15 cellular contexts compared by ENCODE assay signal in genomic region chr10:3217853-3218252, GRCh38. TPM values are rescaled to one million over a fixed set of nuclear protein-coding genes. Genes with fewer than 3 reads are reported as not detected.
DNase-seq lines count a peak whose midpoint lies in the region; ATAC-seq, FAIRE-seq and TF ChIP-seq lines count a peak whose summit lies in the region.
"Had no signal": no experiment of that assay in that cellular context is flagged by ENCODE, and none has a peak within 500 bp of the region (broad histone marks: within the 10 kb centered on the region; RNA-seq: fewer than 3 reads in every experiment).

No MANE protein-coding gene starts in this region.

- ATAC-seq in K562, result 0 out of 3 replicates have a peak, but pooled peaks have one; percentile 41
- no peak for ATAC-seq in left lung
- ATAC-seq: GM12878 had no signal

- no peak overlapping the region for H2BK5ac ChIP-seq in mesenchymal stem cell (ENCODE audit: low read depth, low read length, poor library complexity, severe bottlenecking)

- H4K91ac ChIP-seq in mesenchymal stem cell (ENCODE audit: low read length), result peak overlapping the region; percentile 66

- H3K23ac ChIP-seq in mesenchymal stem cell (ENCODE audit: low read length in 2 of 2), result no peak overlapping the region

- H2AFZ ChIP-seq in K562 (ENCODE audit: low read depth, low read length), result no peak overlapping the region
- no peak overlapping the region for H2AFZ ChIP-seq in mesenchymal stem cell (ENCODE audit: low read depth, low read length)

- 0% methylated on average over 12 of the region's 12 CpGs for WGBS in K562 (ENCODE audit: insufficient coverage, low coverage, missing lambda C conversion rate)
- 82% methylated on average over 9 of the region's 12 CpGs for WGBS in mesenchymal stem cell

- H4K20me1 ChIP-seq in K562 (replicated peaks; ENCODE audit: control insufficient read depth, insufficient read depth, low read length), result no peaks in the 10 kb centered on the region
- H4K20me1 ChIP-seq: BLaER1 had no signal

- no peak overlapping the region for H3K14ac ChIP-seq in mesenchymal stem cell (ENCODE audit: low read length in 2 of 2)

- H3K9me3 Mint-ChIP-seq in activated CD4-positive, alpha-beta memory T cell treated with anti-CD3 and anti-CD28 coated beads for 36 hours, result no peaks in the 10 kb centered on the region

- H3K27ac ChIP-seq in K562 (ENCODE audit: extremely low read depth, low read depth, low read length) (no peak overlapping the region), mesenchymal stem cell (ENCODE audit: low read length, poor library complexity, severe bottlenecking) (no peak overlapping the region), left lung (no peak overlapping the region)
- H3K27ac ChIP-seq: 22Rv1, A549, BLaER1 had no signal

- H3K79me1 ChIP-seq in mesenchymal stem cell (replicated peaks; ENCODE audit: low read length, poor library complexity, severe bottlenecking), result no peaks in the 10 kb centered on the region

- H3K9me3 ChIP-seq in K562 (replicated peaks; ENCODE audit: control insufficient read depth, insufficient read depth, low read depth, low read length), result no peaks in the 10 kb centered on the region
- no peaks in the 10 kb centered on the region for H3K9me3 ChIP-seq in mesenchymal stem cell (ENCODE audit: control insufficient read depth, low read length)
- no peaks in the 10 kb centered on the region for H3K9me3 ChIP-seq in left lung
- H3K9me3 ChIP-seq: A549, BLaER1 had no signal

- H3K4me1 ChIP-seq in K562 (replicated peaks in 1 of 2; ENCODE audit: control insufficient read depth in 2 of 2, insufficient read depth in 2 of 2, low read length in 2 of 2), result no peaks in the 10 kb centered on the region; a peak in 1 of 5 replicates
- peaks cover 4% of the 10 kb centered on the region for H3K4me1 ChIP-seq in mesenchymal stem cell (ENCODE audit: control insufficient read depth, insufficient read depth, low read depth, low read length)
- H3K4me1 ChIP-seq in left lung, result no peaks in the 10 kb centered on the region
- H3K4me1 ChIP-seq: A549 had no signal

- H3K9ac ChIP-seq in K562 (ENCODE audit: insufficient read depth in 1 of 2, low read depth in 2 of 2, low read length in 2 of 2), result no peak overlapping the region
- H3K9ac ChIP-seq in mesenchymal stem cell (ENCODE audit: low read length), result no peak overlapping the region
- H3K9ac ChIP-seq: BLaER1 had no signal

- no peaks in the 10 kb centered on the region for H3K27me3 Mint-ChIP-seq in activated CD4-positive, alpha-beta memory T cell treated with anti-CD3 and anti-CD28 coated beads for 36 hours

- CTCF ChIA-PET in K562 (lab: Yijun Ruan, JAX; ENCODE audit: low intra/inter-chr PET ratio), result no interaction called here
- CTCF ChIA-PET in activated CD4-positive, alpha-beta memory T cell treated with anti-CD3 and anti-CD28 coated beads for 36 hours (lab: Charles Lee), result interaction anchor here (0.5 to 1.7 kb wide), 2 partner anchors 21 to 25 kb away, joined by 3 to 4 read pairs; no protein-coding TSS in a partner anchor

- no peak for TF ChIP-seq EP300 in K562 (IDR thresholded peaks at IDR 0.05; ENCODE audit: low read length)

- no peaks in the 10 kb centered on the region for H3K36me3 ChIP-seq in K562 (ENCODE audit: control insufficient read depth, insufficient read depth, low read length)
- no peaks in the 10 kb centered on the region for H3K36me3 ChIP-seq in mesenchymal stem cell (ENCODE audit: control insufficient read depth in 1 of 2, insufficient read depth in 2 of 2, low read depth in 1 of 2, low read length in 2 of 2)
- H3K36me3 ChIP-seq in left lung, result no peaks in the 10 kb centered on the region
- H3K36me3 ChIP-seq: BLaER1 had no signal

- H3K27ac Mint-ChIP-seq in activated CD4-positive, alpha-beta memory T cell treated with anti-CD3 and anti-CD28 coated beads for 36 hours, result no peak overlapping the region
- H3K27ac Mint-ChIP-seq: CD14-positive monocyte; CD4-positive, alpha-beta memory T cell had no signal

- H3K4me2 ChIP-seq in K562 (ENCODE audit: insufficient read depth, low read length) (no peak overlapping the region), mesenchymal stem cell (ENCODE audit: low read length, poor library complexity, severe bottlenecking) (no peak overlapping the region)
- H3K4me2 ChIP-seq: A549, BLaER1 had no signal

- peak; percentile 19 for DNase-seq in activated CD8-positive, alpha-beta memory T cell treated with anti-CD3 and anti-CD28 coated beads for 24 hours
- DNase-seq in activated CD8-positive, alpha-beta memory T cell treated with anti-CD3 and anti-CD28 coated beads, Interleukin-2, amount 50 U/mL, for 4 hours, result no peak
- DNase-seq in K562 (ENCODE audit: extremely low read depth in 1 of 4, low spot score in 3 of 4) (no peak), mesenchymal stem cell (no peak), NCI-H2029 treated with DMSO at 0.1 percent for 48 hours (lab: John Stamatoyannopoulos, UW) (no peak), left lung (no peak)
- DNase-seq in activated CD4-positive, alpha-beta memory T cell treated with anti-CD3 and anti-CD28 coated beads for 36 hours, result no peak
- DNase-seq: CD4-positive, alpha-beta memory T cell; DND-41 had no signal

- H3K4me1 Mint-ChIP-seq in activated CD4-positive, alpha-beta memory T cell treated with anti-CD3 and anti-CD28 coated beads for 36 hours (ENCODE audit: low read depth), result no peaks in the 10 kb centered on the region
- H3K4me1 Mint-ChIP-seq: CD14-positive monocyte had no signal

- no peak overlapping the region for H2BK15ac ChIP-seq in mesenchymal stem cell (ENCODE audit: low read depth, poor library complexity, severe bottlenecking)

- H2BK120ac ChIP-seq in mesenchymal stem cell (ENCODE audit: low read depth, low read length), result no peak overlapping the region

- H3K4me3 ChIP-seq in K562 (no peak overlapping the region), mesenchymal stem cell (ENCODE audit: insufficient read depth in 1 of 2, low read depth in 1 of 2, low read length in 2 of 2) (no peak overlapping the region), left lung (no peak overlapping the region)
- H3K4me3 ChIP-seq: A549, BLaER1, GM12878 had no signal

- no TSS peak for BruUV-seq in K562 (replicated peaks; lab: Mats Ljungman, UMichigan)

- TF ChIP-seq POLR2A in K562 (conservative IDR thresholded peaks at IDR 0.05), result no peak

- H3K18ac ChIP-seq in mesenchymal stem cell (ENCODE audit: low read depth in 1 of 2, low read length in 2 of 2), result no peak overlapping the region

- H3K4ac ChIP-seq in mesenchymal stem cell (ENCODE audit: low read depth in 1 of 2, low read length in 2 of 2), result no peak overlapping the region

- H3K27me3 ChIP-seq in K562 (ENCODE audit: control insufficient read depth in 2 of 2, insufficient read depth in 2 of 2, low read length in 2 of 2), result peaks cover 3 to 25% of the 10 kb centered on the region in 2 experiments; a peak in 4 of 5 replicates
- H3K27me3 ChIP-seq in mesenchymal stem cell (ENCODE audit: control insufficient read depth in 1 of 2, insufficient read depth in 1 of 2, low read length in 2 of 2), result peaks cover 0 to 5% of the 10 kb centered on the region in 2 experiments
- no peaks in the 10 kb centered on the region for H3K27me3 ChIP-seq in left lung
- H3K27me3 ChIP-seq: BLaER1 had no signal

- H2AK5ac ChIP-seq in mesenchymal stem cell (ENCODE audit: low read length, severe bottlenecking), result peak overlapping the region; percentile 76

- FAIRE-seq in K562 (lab: Jason Lieb, UNC), result no peak
- FAIRE-seq: A549, GM12878, H1 had no signal

- TF ChIP-seq RAD21 in K562 (CRISPR knock-in tag; conservative IDR thresholded peaks at IDR 0.05 in 1 of 2, IDR thresholded peaks at IDR 0.05 in 1 of 2), result no peak

- in situ Hi-C loops in K562 (cut with MboI), result loop anchor here (25.0 kb wide), 1 partner anchor 1544 kb away; no protein-coding TSS in a partner anchor

- intact Hi-C loops in K562 (cut with micrococcal nuclease), result no loop called here
- intact Hi-C loops in activated CD4-positive, alpha-beta memory T cell treated with anti-CD3 and anti-CD28 coated beads for 36 hours (cut with micrococcal nuclease), result no loop called here
- intact Hi-C loops in left lung (cut with DNase I), result no loop called here

- H2BK12ac ChIP-seq in mesenchymal stem cell (ENCODE audit: low read length in 2 of 2), result peak overlapping the region in 1 of 2 experiments; percentile 73

- H3K79me2 ChIP-seq in K562 (ENCODE audit: control insufficient read depth, insufficient read depth, low read length), result no peaks in the 10 kb centered on the region

- H4K8ac ChIP-seq in mesenchymal stem cell (ENCODE audit: low read length), result no peak overlapping the region

- H3K4me3 Mint-ChIP-seq in activated CD4-positive, alpha-beta memory T cell treated with anti-CD3 and anti-CD28 coated beads for 36 hours, result no peak overlapping the region
- H3K4me3 Mint-ChIP-seq: CD14-positive monocyte; CD4-positive, alpha-beta memory T cell had no signal

- H3K9me1 ChIP-seq in K562 (ENCODE audit: control insufficient read depth, insufficient read depth, low read length), result no peaks in the 10 kb centered on the region

- no peaks in the 10 kb centered on the region for H3K36me3 Mint-ChIP-seq in activated CD4-positive, alpha-beta memory T cell treated with anti-CD3 and anti-CD28 coated beads for 36 hours
- H3K36me3 Mint-ChIP-seq: CD14-positive monocyte; CD4-positive, alpha-beta memory T cell had no signal

- TF ChIP-seq CTCF in K562 (IDR thresholded peaks at IDR 0.05 in 2 of 3, conservative IDR thresholded peaks at IDR 0.05 in 1 of 3; ENCODE audit: insufficient read depth in 2 of 3, low read depth in 1 of 3, low read length in 3 of 3), result no peak
- no peak for TF ChIP-seq CTCF in left lung (IDR thresholded peaks at IDR 0.05)

- POLR2A ChIA-PET in K562 (lab: Yijun Ruan, JAX), result no interaction called here
- POLR2A ChIA-PET in activated CD4-positive, alpha-beta memory T cell treated with anti-CD3 and anti-CD28 coated beads for 36 hours (lab: Charles Lee), result no interaction called here

RNA-seq across cellular contexts. Expression of gene PITRM1, which starts 45.3 kb away (rescaled TPM):
- 163 and 183 TPM in 2 replicates for total RNA-seq in K562 (2011; cell fraction: chromatin; rRNA removed; ENCODE audit: low replicate concordance)
- 87.5 and 88.7 TPM in 2 replicates for total RNA-seq in K562 (2011; cell fraction: nucleolus; rRNA removed)
- total RNA-seq in K562 (2011; cell fraction: nucleoplasm; rRNA removed), result 91.3 and 119 TPM in 2 replicates
- total RNA-seq in K562 (2014; rRNA removed), result 44.0 and 48.8 TPM in 2 replicates
- 37.2 and 39.7 TPM in 2 replicates for total RNA-seq in K562 (2014; rRNA removed; fragmentation: Illumina TruSeq; extraction: Trizol)
- total RNA-seq in K562 (2015; rRNA removed; fragmentation: Illumina TruSeq; extraction: Trizol), result 43.6 and 47.2 TPM in 2 replicates
- total RNA-seq in K562 (2021), result 63.4 and 70.4 TPM in 2 replicates
- 36.9 and 47.9 TPM in 2 replicates for polyA plus RNA-seq in K562 (2011; rRNA removed)
- 40.0 and 41.1 TPM in 2 replicates for polyA plus RNA-seq in K562 (2011; cell fraction: cytosol; rRNA removed)
- polyA plus RNA-seq in K562 (2011; cell fraction: nucleus; rRNA removed), result 186 and 189 TPM in 2 replicates
- 49.8 and 55.3 TPM in 2 replicates for polyA plus RNA-seq in K562 (2012)
- 60.4 and 69.6 TPM in 2 replicates for polyA plus RNA-seq in K562 (2014; fragmentation: Illumina TruSeq; extraction: Trizol)
- polyA plus RNA-seq in K562 (2014; fragmentation: Nextera tagmentation; extraction: Ambion mirVana), result 10 to 100 TPM; 21.1 to 29.2 TPM
- polyA plus RNA-seq in K562 (2014; rRNA removed), result 34.2 and 35.0 TPM in 2 replicates
- polyA minus RNA-seq in K562 (2011; rRNA and poly(A)+ RNA removed), result 41.6 and 42.9 TPM in 2 replicates
- polyA minus RNA-seq in K562 (2011; cell fraction: cytosol; rRNA and poly(A)+ RNA removed), result 38.5 and 39.2 TPM in 2 replicates
- 48.2 and 73.2 TPM in 2 replicates for polyA minus RNA-seq in K562 (2011; cell fraction: nucleus; rRNA and poly(A)+ RNA removed)
- polyA plus RNA-seq in mesenchymal stem cell (2013, experiment 1 of 2), result 53.6 TPM
- 50.9 TPM for polyA plus RNA-seq in mesenchymal stem cell (2013, experiment 2 of 2)
- total RNA-seq in activated CD4-positive, alpha-beta memory T cell treated with anti-CD3 and anti-CD28 coated beads for 36 hours, result 100 to 1,000 TPM; 103 to 109 TPM
- total RNA-seq in left lung, result 10 to 100 TPM; 71.6 to 77.0 TPM
